Comparison of ENCODE assay signal across 9 cellular contexts in the genomic region with DNA sequence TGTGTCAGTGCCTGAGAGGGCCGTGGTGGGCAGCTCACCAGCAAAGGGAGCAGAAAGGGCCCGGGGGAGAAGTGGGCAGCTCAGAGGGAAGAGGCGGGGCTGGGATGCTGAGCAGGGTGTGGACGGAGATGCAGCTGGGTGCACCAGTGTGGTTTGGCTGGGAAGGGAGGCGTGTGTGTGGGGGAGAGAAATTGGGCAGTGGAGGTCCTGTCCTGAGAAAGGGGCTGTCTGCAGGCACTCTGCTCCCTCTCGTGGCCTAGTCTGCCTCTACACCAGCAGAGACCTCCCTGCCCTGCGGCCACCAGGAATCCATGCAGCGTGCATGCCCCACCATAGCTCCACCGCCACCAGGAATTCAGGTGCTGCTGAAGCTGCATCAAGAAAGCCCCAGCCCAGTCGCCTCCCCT. TPM values are rescaled to one million over a fixed set of nuclear protein-coding genes. Genes with fewer than 3 reads are reported as not detected.
DNase-seq lines count a peak whose midpoint lies in the region; ATAC-seq, FAIRE-seq and TF ChIP-seq lines count a peak whose summit lies in the region.
"Had no signal": no experiment of that assay in that cellular context is flagged by ENCODE, and none has a peak within 500 bp of the region (broad histone marks: within the 10 kb centered on the region; RNA-seq: fewer than 3 reads in every experiment).

No MANE protein-coding gene starts in this region.

- POLR2A ChIA-PET in Panc1 (lab: Charles Lee), result interaction anchor here (0.7 kb wide), 1 partner anchor 80 kb away, joined by 3 read pairs; no protein-coding TSS in a partner anchor

- TF ChIP-seq POLR2A in GM12892 (IDR thresholded peaks at IDR 0.05; ENCODE audit: low read depth, low read length) (no peak), esophagus squamous epithelium (IDR thresholded peaks at IDR 0.05) (no peak)

- CTCF ChIA-PET in Panc1 (lab: Charles Lee), result interaction anchor here (0.7 kb wide), 1 partner anchor 14 kb away, joined by 3 read pairs; no protein-coding TSS in a partner anchor

- intact Hi-C loops in Panc1 (cut with micrococcal nuclease; ENCODE audit: unreplicated experiment), result no loop called here
- intact Hi-C loops in esophagus squamous epithelium (cut with DNase I), result no loop called here

- H3K27me3 ChIP-seq in Panc1 (ENCODE audit: control insufficient read depth, insufficient read depth, low read length) (no peaks in the 10 kb centered on the region), esophagus squamous epithelium (peaks cover 0 to 62% (median 0%) of the 10 kb centered on the region in 4 donors)

- H3K9me3 ChIP-seq in Panc1 (ENCODE audit: control insufficient read depth, insufficient read depth, low read depth, low read length) (no peaks in the 10 kb centered on the region), esophagus squamous epithelium (no peaks in the 10 kb centered on the region)

- H3K36me3 ChIP-seq in Panc1 (ENCODE audit: control insufficient read depth, insufficient read depth, low read length) (no peaks in the 10 kb centered on the region), esophagus squamous epithelium (no peaks in the 10 kb centered on the region)

- H3K4me1 ChIP-seq in Panc1 (ENCODE audit: control insufficient read depth, insufficient read depth, low read length) (no peaks in the 10 kb centered on the region), esophagus squamous epithelium (peaks cover 8 to 24% (median 10%) of the 10 kb centered on the region in 3 donors)

- in situ Hi-C loops in Panc1 (cut with HindIII; ENCODE audit: low pct_unique_long_range_greater_than_20kb, low sequenced_read_pairs), result no loop called here

- no peak overlapping the region for H3K27ac ChIP-seq in Panc1 (ENCODE audit: low read length)
- H3K27ac ChIP-seq in esophagus squamous epithelium, result no peak overlapping the region

- 42 to 54% methylated on average over 4 to 7 of the region's 10 CpGs for WGBS in esophagus squamous epithelium, 2 donors

- peak; percentile 8 to 27 for DNase-seq in AML-193 (lab: John Stamatoyannopoulos, UW)
- DNase-seq in GM12892 (ENCODE audit: insufficient read length), result peak; percentile 76
- no peak for DNase-seq in Panc1 (ENCODE audit: low read depth, low spot score)
- no peak for DNase-seq in fibroblast of villous mesenchyme (ENCODE audit: low read depth)
- DNase-seq in esophagus squamous epithelium (lab: John Stamatoyannopoulos, UW), result no peak
- DNase-seq: activated naive CD4-positive, alpha-beta T cell had no signal

- ATAC-seq in Panc1, result peak; percentile 43
- no peak for ATAC-seq in GM18520 (IDR thresholded peaks at IDR 0.05; ENCODE audit: unreplicated experiment)
- no peak for ATAC-seq in GM18517 (IDR thresholded peaks at IDR 0.05; ENCODE audit: unreplicated experiment)
- ATAC-seq in HG03159 (IDR thresholded peaks at IDR 0.05; ENCODE audit: unreplicated experiment), result no peak

- FAIRE-seq in GM12892 (lab: Jason Lieb, UNC), result peak; percentile 17

- TF ChIP-seq CTCF in Panc1 (IDR thresholded peaks at IDR 0.05), result peak; percentile 72
- peak; percentile 50 for TF ChIP-seq CTCF in fibroblast of villous mesenchyme (IDR thresholded peaks at IDR 0.05; ENCODE audit: insufficient read depth, low read depth, low read length)
- peak in 1 of 6 experiments; percentile 11 for TF ChIP-seq CTCF in esophagus squamous epithelium (IDR thresholded peaks at IDR 0.05)

- H3K4me3 ChIP-seq in Panc1 (ENCODE audit: low read depth in 2 of 2, low read length in 2 of 2) (no peak overlapping the region), fibroblast of villous mesenchyme (ENCODE audit: low read depth, low read length) (no peak overlapping the region), esophagus squamous epithelium (no peak overlapping the region)

- no TSS peak for BruUV-seq in Panc1 (replicated peaks; lab: Mats Ljungman, UMichigan)

RNA-seq across cellular contexts. Expression of gene TMEM121, which starts 6.4 kb away (rescaled TPM):
- not detected for polyA plus RNA-seq in GM12892 (2012; ENCODE audit: missing spikeins)
- total RNA-seq in Panc1 (2021; ENCODE audit: unreplicated experiment) (4.6 TPM), fibroblast of villous mesenchyme (2.9 and 5.2 TPM in 2 replicates), esophagus squamous epithelium (1 to 10 TPM in 3 of 4 donors, under 1 TPM in 1; 0.61 to 2.1 (median 1.6) TPM)
- 8.4 TPM for polyA plus RNA-seq in Panc1 (2012; ENCODE audit: insufficient read length)

RNA-seq across cellular contexts. Expression of gene TEDC1, which starts 41.7 kb away (rescaled TPM):
- polyA plus RNA-seq in GM12892 (2012; ENCODE audit: missing spikeins), result 2.0 TPM
- total RNA-seq in Panc1 (2021; ENCODE audit: unreplicated experiment) (47.8 TPM), fibroblast of villous mesenchyme (7.3 and 8.4 TPM in 2 replicates), esophagus squamous epithelium (10 to 100 TPM in 1 of 4 donors, 1 to 10 TPM in 3; 7.1 to 12.8 (median 7.6) TPM)
- 42.5 TPM for polyA plus RNA-seq in Panc1 (2012; ENCODE audit: insufficient read length)

RNA-seq across cellular contexts. Expression of gene CRIP1, which starts 46.1 kb away (rescaled TPM):
- 378 TPM for polyA plus RNA-seq in GM12892 (2012; ENCODE audit: missing spikeins)
- 1,056 TPM for total RNA-seq in Panc1 (2021; ENCODE audit: unreplicated experiment)
- polyA plus RNA-seq in Panc1 (2012; ENCODE audit: insufficient read length), result 2,110 TPM
- 1.3 and 2.6 TPM in 2 replicates for total RNA-seq in fibroblast of villous mesenchyme
- total RNA-seq in esophagus squamous epithelium, result 10 to 100 TPM in 3 of 4 donors, 1 to 10 TPM in 1; 8.2 to 35.6 (median 24.7) TPM

RNA-seq across cellular contexts. Expression of gene CRIP2, which starts 58.1 kb away (rescaled TPM):
- polyA plus RNA-seq in GM12892 (2012; ENCODE audit: missing spikeins), result not detected
- total RNA-seq in Panc1 (2021; ENCODE audit: unreplicated experiment) (280 TPM), fibroblast of villous mesenchyme (8.6 and 18.0 TPM in 2 replicates), esophagus squamous epithelium (100 to 1,000 TPM in 2 of 4 donors, 10 to 100 TPM in 2; 44.2 to 118 (median 80.7) TPM)
- 1,001 TPM for polyA plus RNA-seq in Panc1 (2012; ENCODE audit: insufficient read length)

Comparison
In these comparisons a context has a peak if more than half of its experiments do, and no peak if none do; other contexts are left out.
1. DNase-seq: peak in AML-193 (2 of 2) and GM12892 (single experiment); none in Panc1 (single experiment), fibroblast of villous mesenchyme (single experiment) and esophagus squamous epithelium (single experiment).
2. RNA of gene CRIP1, which starts 46.1 kb away (total RNA-seq): 1,056 TPM in Panc1 (single experiment); 8.2 to 35.6 TPM in esophagus squamous epithelium and 1.3 to 2.6 TPM in fibroblast of villous mesenchyme; every median in the first group is over 10 times any median in the second.